29 cellular contexts compared by ENCODE assay signal in the genomic region with DNA sequence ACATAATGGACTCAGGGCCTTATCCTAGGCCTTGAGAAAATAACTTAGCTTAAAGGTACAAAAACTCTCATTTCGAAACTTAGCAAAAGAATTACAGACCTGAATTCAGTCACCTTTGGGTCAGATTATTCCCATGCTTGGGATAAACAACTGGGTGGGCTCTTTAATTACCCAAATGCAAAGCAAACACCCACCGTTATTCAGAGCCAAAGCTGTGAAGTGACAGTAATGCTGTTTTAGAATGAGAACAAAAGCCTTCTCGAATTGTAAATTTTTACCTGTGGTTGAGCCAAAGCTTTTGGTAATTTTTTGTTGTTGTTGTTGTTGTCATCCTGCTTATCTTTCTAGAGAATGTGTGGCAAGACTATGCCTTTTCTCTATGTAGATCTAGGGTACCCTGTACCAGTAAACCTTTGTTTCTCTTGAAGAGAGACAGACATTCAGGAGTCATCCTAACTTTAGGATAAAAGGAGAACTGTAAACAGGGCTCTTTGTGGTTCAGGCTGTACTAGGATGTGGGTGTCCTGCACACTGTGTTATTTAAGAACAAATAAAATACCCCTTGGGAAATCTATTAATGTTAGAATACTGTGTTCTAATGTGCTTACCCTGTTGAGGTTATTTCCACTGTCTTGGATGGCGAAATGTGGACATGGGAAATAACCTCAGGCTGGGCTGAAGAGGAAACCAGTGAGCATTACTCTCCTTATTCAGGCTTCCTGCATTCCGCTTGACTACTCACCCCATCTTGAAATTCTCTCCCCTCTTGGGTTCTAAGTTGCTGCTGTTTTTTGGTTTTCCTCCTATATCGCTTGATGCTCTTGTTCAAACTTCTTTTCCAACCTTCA.
DNase-seq lines count a peak whose midpoint lies in the region; ATAC-seq and TF ChIP-seq lines count a peak whose summit lies in the region.
"Had no signal": no experiment of that assay in that cellular context is flagged by ENCODE, and none has a peak within 500 bp of the region (broad histone marks: within the 10 kb centered on the region; RNA-seq: fewer than 3 reads in every experiment).

No MANE protein-coding gene starts in this region.

- peak overlapping the region in 8 of 11 experiments; percentile 27 to 54 (median 38); a peak in 13 of 22 replicates for H3K9ac ChIP-seq in BLaER1 treated with 17β-estradiol and CSF1 and Interleukin-3, amounts not matched to agents 10 nM and 100 nM
- no peak overlapping the region for H3K9ac ChIP-seq in HUES64 (ENCODE audit: low read depth, low read length)

- peaks cover 0 to 8% (median 5%) of the 10 kb centered on the region in 7 donors for H3K4me1 Mint-ChIP-seq in naive thymus-derived CD4-positive, alpha-beta T cell
- H3K4me1 Mint-ChIP-seq: mesothelial cell of epicardium had no signal

- H3K27me3 Mint-ChIP-seq in naive thymus-derived CD4-positive, alpha-beta T cell: no peaks in the 10 kb centered on the region
- H3K27me3 Mint-ChIP-seq: activated naive CD8-positive, alpha-beta T cell treated with anti-CD3 and anti-CD28 coated beads, Interleukin-2, amount 10 ng/mL, durations not matched to agents 7 days and 5 days had no signal

- CTCF ChIA-PET in naive thymus-derived CD4-positive, alpha-beta T cell (lab: Charles Lee): interaction anchor here (0.5 kb wide), 1 partner anchor 865 kb away, joined by 3 read pairs; no protein-coding TSS in a partner anchor

- H3K4me2 ChIP-seq in BLaER1 treated with 17β-estradiol and CSF1 and Interleukin-3, amounts not matched to agents 10 nM and 100 nM: peak overlapping the region; percentile 62 to 90 (median 72)

- WGBS in HUES64: 40% methylated on average over 6 of the region's 6 CpGs
- 76 to 82% methylated on average over 6 of the region's 6 CpGs for WGBS in body of pancreas, 2 donors

- peak overlapping the region in 9 of 11 experiments; percentile 53 to 80 (median 74); a peak in 18 of 22 replicates for H3K27ac ChIP-seq in BLaER1 treated with 17β-estradiol and CSF1 and Interleukin-3, amounts not matched to agents 10 nM and 100 nM
- H3K27ac ChIP-seq in HUES64 (ENCODE audit: low read depth, low read length): peak overlapping the region; percentile 47; the same call in 1 of the 2 replicates
- H3K27ac ChIP-seq in naive thymus-derived CD4-positive, alpha-beta T cell (ENCODE audit: low read depth, low read length): no peak overlapping the region
- H3K27ac ChIP-seq in body of pancreas: no peak overlapping the region
- H3K27ac ChIP-seq: coronary artery, right lobe of liver, stomach, uterus had no signal

- TF ChIP-seq CTCF in body of pancreas (IDR thresholded peaks at IDR 0.05): no peak

- no peaks in the 10 kb centered on the region for H3K27me3 ChIP-seq in BLaER1 treated with 17β-estradiol and CSF1 and Interleukin-3, amounts not matched to agents 10 nM and 100 nM
- H3K27me3 ChIP-seq in HUES64 (ENCODE audit: insufficient read depth, low read length) (no peaks in the 10 kb centered on the region), body of pancreas (no peaks in the 10 kb centered on the region)
- no peaks in the 10 kb centered on the region for H3K27me3 ChIP-seq in naive thymus-derived CD4-positive, alpha-beta T cell (ENCODE audit: control insufficient read depth in 2 of 2, insufficient read depth in 2 of 2, low read length in 2 of 2)
- H3K27me3 ChIP-seq: MG63, right lobe of liver, stomach, uterus had no signal

- no peak overlapping the region for H3K27ac Mint-ChIP-seq in naive thymus-derived CD4-positive, alpha-beta T cell
- H3K27ac Mint-ChIP-seq: activated naive CD8-positive, alpha-beta T cell treated with anti-CD3 and anti-CD28 coated beads, Interleukin-2, amount 10 ng/mL, durations not matched to agents 7 days and 5 days; mesothelial cell of epicardium had no signal

- H3K36me3 ChIP-seq in BLaER1 treated with 17β-estradiol and CSF1 and Interleukin-3, amounts not matched to agents 10 nM and 100 nM: no peaks in the 10 kb centered on the region
- H3K36me3 ChIP-seq in HUES64 (ENCODE audit: insufficient read depth, low read length) (no peaks in the 10 kb centered on the region), body of pancreas (replicated peaks in 1 of 2; ENCODE audit: insufficient read depth in 1 of 2, low read depth in 2 of 2) (no peaks in the 10 kb centered on the region)
- no peaks in the 10 kb centered on the region for H3K36me3 ChIP-seq in naive thymus-derived CD4-positive, alpha-beta T cell (ENCODE audit: control insufficient read depth in 2 of 3, insufficient read depth in 3 of 3, low read length in 3 of 3)
- H3K36me3 ChIP-seq: MG63, right lobe of liver, stomach, uterus had no signal

- no peaks in the 10 kb centered on the region for H4K20me1 ChIP-seq in BLaER1 treated with 17β-estradiol and CSF1 and Interleukin-3, amounts not matched to agents 10 nM and 100 nM

- peaks cover 7 to 46% (median 28%) of the 10 kb centered on the region in 11 experiments; a peak in 20 of 22 replicates for H3K9me3 ChIP-seq in BLaER1 treated with 17β-estradiol and CSF1 and Interleukin-3, amounts not matched to agents 10 nM and 100 nM (replicated peaks in 1 of 11)
- H3K9me3 ChIP-seq in HUES64 (ENCODE audit: insufficient read depth, low read depth, low read length) (no peaks in the 10 kb centered on the region), body of pancreas (no peaks in the 10 kb centered on the region)
- no peaks in the 10 kb centered on the region for H3K9me3 ChIP-seq in naive thymus-derived CD4-positive, alpha-beta T cell (ENCODE audit: control insufficient read depth in 2 of 3, low read length in 3 of 3)
- H3K9me3 ChIP-seq: MG63, right lobe of liver, stomach, uterus had no signal

- POLR2A ChIA-PET in naive thymus-derived CD4-positive, alpha-beta T cell (lab: Charles Lee): interaction anchor here (0.7 kb wide), 1 partner anchor 334 kb away, joined by 3 read pairs; no protein-coding TSS in a partner anchor

- peaks cover 0 to 8% (median 0%) of the 10 kb centered on the region in 11 donors for H3K9me3 Mint-ChIP-seq in naive thymus-derived CD4-positive, alpha-beta T cell
- H3K9me3 Mint-ChIP-seq: activated T-cell treated with anti-CD3 and anti-CD28 coated beads, Interleukin-2, amount 50 U/mL, for 4 hours; mesothelial cell of epicardium had no signal

- DNase-seq in ecto neural progenitor cell (ENCODE audit: low spot score) (peak; percentile 10), body of pancreas (no peak), DMS53 (lab: John Stamatoyannopoulos, UW) (no peak), Ammon's horn (ENCODE audit: low spot score) (no peak)
- DNase-seq in naive thymus-derived CD4-positive, alpha-beta T cell: no peak
- no peak for DNase-seq in stimulated activated CD4-positive, alpha-beta T cell treated with anti-CD3 and anti-CD28 coated beads, Interleukin-4, amount 100 ng/mL, for 24 hours
- DNase-seq: activated CD4-positive, CD25-positive, alpha-beta regulatory T cell; activated gamma-delta T cell treated with Interleukin-2 at 50 U/mL for 16 hours; activated naive CD8-positive, alpha-beta T cell treated with anti-CD3 and anti-CD28 coated beads, Interleukin-2, amount 10 ng/mL, durations not matched to agents 7 days and 5 days; activated T-cell treated with anti-CD3 and anti-CD28 coated beads, Interleukin-2, amount 50 U/mL, for 4 hours; effector memory CD4-positive, alpha-beta T cell; erythroblast; GOT3; kidney; MG63; NCI-H1436; NCI-H2107; NCI-H774; right lobe of liver; SIG-M5; stimulated activated CD4-positive, alpha-beta T cell treated with anti-CD3 and anti-CD28 coated beads, Interleukin-2, amount 100 ng/mL, for 48 hours; stomach; T1000; uterus had no signal

- peak; percentile 38 for ATAC-seq in naive thymus-derived CD4-positive, alpha-beta T cell
- ATAC-seq in body of pancreas: no peak
- ATAC-seq: activated T-cell treated with anti-CD3 and anti-CD28 coated beads, Interleukin-2, amount 50 U/mL, for 4 hours; K562; right lobe of liver had no signal

- TF ChIP-seq POLR2A in body of pancreas (IDR thresholded peaks at IDR 0.05): no peak

- H3K4me3 ChIP-seq in BLaER1 treated with 17β-estradiol and CSF1 and Interleukin-3, amounts not matched to agents 10 nM and 100 nM: peak overlapping the region in 1 of 10 experiments; percentile 30; a peak in 2 of 20 replicates
- H3K4me3 ChIP-seq in HUES64 (ENCODE audit: low read length) (no peak overlapping the region), body of pancreas (no peak overlapping the region)
- H3K4me3 ChIP-seq in naive thymus-derived CD4-positive, alpha-beta T cell (ENCODE audit: low read length): no peak overlapping the region
- H3K4me3 ChIP-seq: coronary artery, K562, MG63, right lobe of liver, stomach, uterus had no signal

- intact Hi-C loops in naive thymus-derived CD4-positive, alpha-beta T cell (cut with micrococcal nuclease): no loop called here
- intact Hi-C loops in body of pancreas (cut with DNase I): no loop called here

- peaks cover 39 to 49% (median 44%) of the 10 kb centered on the region in 10 experiments for H3K4me1 ChIP-seq in BLaER1 treated with 17β-estradiol and CSF1 and Interleukin-3, amounts not matched to agents 10 nM and 100 nM
- H3K4me1 ChIP-seq in HUES64 (ENCODE audit: insufficient read depth, low read length) (peaks cover 40% of the 10 kb centered on the region), body of pancreas (peaks cover 9% of the 10 kb centered on the region)
- H3K4me1 ChIP-seq in naive thymus-derived CD4-positive, alpha-beta T cell (ENCODE audit: control insufficient read depth in 2 of 2, insufficient read depth in 2 of 2, low read length in 2 of 2): no peaks in the 10 kb centered on the region
- H3K4me1 ChIP-seq: right lobe of liver, uterus had no signal

- H3K36me3 Mint-ChIP-seq in naive thymus-derived CD4-positive, alpha-beta T cell: no peaks in the 10 kb centered on the region
- H3K36me3 Mint-ChIP-seq: mesothelial cell of epicardium had no signal

- H3K4me3 Mint-ChIP-seq in naive thymus-derived CD4-positive, alpha-beta T cell: no peak overlapping the region
- H3K4me3 Mint-ChIP-seq: activated naive CD8-positive, alpha-beta T cell treated with anti-CD3 and anti-CD28 coated beads, Interleukin-2, amount 10 ng/mL, durations not matched to agents 7 days and 5 days; activated T-cell treated with anti-CD3 and anti-CD28 coated beads, Interleukin-2, amount 50 U/mL, for 4 hours; mesothelial cell of epicardium had no signal

Comparison
In these comparisons a context has a peak if more than half of its experiments do, and no peak if none do; other contexts are left out.
1. H3K27ac ChIP-seq: peak in BLaER1 treated with 17β-estradiol and CSF1 and Interleukin-3, amounts not matched to agents 10 nM and 100 nM (9 of 11) and HUES64 (single experiment); none in naive thymus-derived CD4-positive, alpha-beta T cell (single experiment) and body of pancreas (0 of 4).